In the genomic region with DNA sequence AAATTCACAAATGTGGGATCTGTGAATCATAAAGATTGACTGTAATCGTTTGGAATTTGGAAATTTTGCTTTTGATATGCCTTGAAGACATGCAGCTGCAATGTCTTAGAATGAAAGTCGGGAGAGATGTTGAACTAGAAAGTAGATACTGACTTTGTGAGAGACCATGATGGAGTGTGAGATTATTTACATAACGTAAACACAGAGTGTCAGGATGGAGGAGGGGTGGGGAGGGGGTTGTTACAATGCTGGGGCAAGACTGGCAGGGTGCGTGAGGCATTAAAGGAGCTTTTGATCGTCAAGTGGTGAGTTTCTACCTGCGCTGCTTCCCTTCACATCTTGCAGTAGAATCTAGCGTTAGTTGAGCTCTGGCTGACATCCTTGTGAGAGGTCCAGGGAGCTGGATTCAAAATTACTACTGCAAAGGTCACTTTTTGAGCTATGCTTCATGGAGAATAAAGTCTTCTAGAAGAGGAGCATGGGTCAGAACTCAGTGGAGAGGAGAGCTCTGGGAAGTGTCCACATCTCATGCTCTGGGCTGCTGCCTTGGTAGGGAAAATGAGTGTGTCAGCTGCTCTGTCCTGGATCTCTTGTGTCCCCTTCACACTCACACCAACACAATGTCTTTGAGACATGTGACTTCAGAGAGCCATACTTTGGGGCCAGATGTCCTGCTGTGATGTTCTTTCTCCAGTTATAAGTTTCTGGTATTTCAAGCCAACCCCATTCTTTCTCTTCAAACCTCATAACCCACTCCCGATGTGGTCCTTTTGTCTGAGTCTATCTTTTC, we compare ENCODE assay signal across 21 cellular contexts.
A peak's percentile ranks its signal among the peaks of the same experiment; 100 is the strongest.
DNase-seq lines count a peak whose midpoint lies in the region; ATAC-seq and TF ChIP-seq lines count a peak whose summit lies in the region.
"Had no signal": no experiment of that assay in that cellular context is flagged by ENCODE, and none has a peak within 500 bp of the region (broad histone marks: within the 10 kb centered on the region; RNA-seq: fewer than 3 reads in every experiment).

No MANE protein-coding gene starts in this region.

- no peak overlapping the region for H2AK5ac ChIP-seq in IMR-90 (ENCODE audit: low read depth, low read length)
- peak overlapping the region; percentile 44 for H2AK5ac ChIP-seq in mesendoderm (ENCODE audit: low read length)

- H3K9me3 ChIP-seq in IMR-90 (ENCODE audit: control insufficient read depth, insufficient read depth, low read length) (no peaks in the 10 kb centered on the region), endodermal cell (ENCODE audit: control insufficient read depth, low read length) (no peaks in the 10 kb centered on the region), parathyroid adenoma (ENCODE audit: control insufficient read depth, low read length) (no peaks in the 10 kb centered on the region)
- H3K9me3 ChIP-seq: BLaER1 treated with 17β-estradiol and CSF1 and Interleukin-3, amounts not matched to agents 10 nM and 100 nM; SJCRH30 had no signal

- H3K4me1 ChIP-seq in IMR-90 (ENCODE audit: control insufficient read depth, insufficient read depth, low read length) (peaks cover 2% of the 10 kb centered on the region), endodermal cell (ENCODE audit: control insufficient read depth, insufficient read depth, low read length) (peaks cover 19% of the 10 kb centered on the region), mesendoderm (ENCODE audit: control insufficient read depth, low read depth, low read length) (peaks cover 35% of the 10 kb centered on the region), parathyroid adenoma (peaks cover 9% of the 10 kb centered on the region)

- no peak overlapping the region for H3K4me3 ChIP-seq in IMR-90 (ENCODE audit: insufficient read depth, low read depth, low read length)
- H3K4me3 ChIP-seq in endodermal cell (ENCODE audit: low read length): no peak overlapping the region
- H3K4me3 ChIP-seq in mesendoderm (ENCODE audit: low read length): no peak overlapping the region
- H3K4me3 ChIP-seq in parathyroid adenoma (ENCODE audit: low read depth, low read length): no peak overlapping the region
- H3K4me3 ChIP-seq: BLaER1 treated with 17β-estradiol and CSF1 and Interleukin-3, amounts not matched to agents 10 nM and 100 nM; SJCRH30 had no signal

- ATAC-seq in IMR-90 (ENCODE audit: low read depth): no peak
- ATAC-seq: SK-N-SH treated with all-trans-retinoic acid at 6 μM for 48 hours had no signal

- no peak overlapping the region for H3K14ac ChIP-seq in IMR-90 (replicated peaks; ENCODE audit: low read depth, low read length)

- dilution Hi-C loops in IMR-90 (cut with HindIII; ENCODE audit: low sequenced_read_pairs, unreplicated experiment): no loop called here

- no peak for TF ChIP-seq CTCF in IMR-90 (conservative IDR thresholded peaks at IDR 0.05; ENCODE audit: low read depth, low read length)
- no peak for TF ChIP-seq CTCF in endodermal cell (conservative IDR thresholded peaks at IDR 0.05)
- no peak for TF ChIP-seq CTCF in parathyroid adenoma (IDR thresholded peaks at IDR 0.05)

- no peak for TF ChIP-seq POLR2A in IMR-90 (IDR thresholded peaks at IDR 0.05; ENCODE audit: low read depth, low read length)

- H3K56ac ChIP-seq in IMR-90 (ENCODE audit: extremely low read depth, insufficient read depth, low read length) (no peak overlapping the region), mesendoderm (ENCODE audit: low read length) (peak overlapping the region; percentile 65)

- no peak overlapping the region for H3K4ac ChIP-seq in IMR-90 (ENCODE audit: low read depth, low read length)
- peak overlapping the region; percentile 48 for H3K4ac ChIP-seq in mesendoderm (ENCODE audit: low read depth, low read length)

- no peak overlapping the region for H4K91ac ChIP-seq in IMR-90 (ENCODE audit: insufficient read depth, low read depth, low read length)

- H3K27ac ChIP-seq in IMR-90 (ENCODE audit: insufficient read depth, low read length) (no peak overlapping the region), endodermal cell (ENCODE audit: low read depth, low read length) (peak overlapping the region; percentile 5), mesendoderm (ENCODE audit: low read depth, low read length) (peak overlapping the region; percentile 37), parathyroid adenoma (peak overlapping the region; percentile 30), substantia nigra (ENCODE audit: low read depth, low read length, poor library complexity, severe bottlenecking) (no peak overlapping the region)
- H3K27ac ChIP-seq: BLaER1 treated with 17β-estradiol and CSF1 and Interleukin-3, amounts not matched to agents 10 nM and 100 nM; SJCRH30 had no signal

- DNase-seq in IMR-90 (peak; percentile 4), endodermal cell (peak; percentile 66), mesendoderm (peak; percentile 54), HEK293T (ENCODE audit: extremely low spot score) (no peak), substantia nigra (lab: John Stamatoyannopoulos, UW) (no peak), SHP77 (lab: John Stamatoyannopoulos, UW) (no peak)
- DNase-seq: CD4-positive, alpha-beta memory T cell; COR-L47; H9; HFFc6; Kasumi-1; NCI-H1105; NCI-H1436 treated with DMSO at 0.1 percent for 48 hours; NCI-H1930; NCI-H2107; NCI-H524; NCI-H748 treated with DMSO at 0.1 percent for 48 hours; SJCRH30 had no signal

- H3K36me3 ChIP-seq in IMR-90 (ENCODE audit: control insufficient read depth, insufficient read depth, low read length) (no peaks in the 10 kb centered on the region), endodermal cell (ENCODE audit: control insufficient read depth, insufficient read depth, low read length) (no peaks in the 10 kb centered on the region), mesendoderm (ENCODE audit: control insufficient read depth, insufficient read depth, low read length) (no peaks in the 10 kb centered on the region), parathyroid adenoma (ENCODE audit: control insufficient read depth, insufficient read depth, low read length) (no peaks in the 10 kb centered on the region)
- H3K36me3 ChIP-seq: BLaER1 treated with 17β-estradiol and CSF1 and Interleukin-3, amounts not matched to agents 10 nM and 100 nM; SJCRH30 had no signal

- no peaks in the 10 kb centered on the region for H3K79me1 ChIP-seq in IMR-90 (ENCODE audit: low read depth in 1 of 2, low read length in 2 of 2)
- no peaks in the 10 kb centered on the region for H3K79me1 ChIP-seq in mesendoderm (ENCODE audit: low read length)

- H4K5ac ChIP-seq in IMR-90 (ENCODE audit: low read depth, low read length): no peak overlapping the region
- no peak overlapping the region for H4K5ac ChIP-seq in mesendoderm (ENCODE audit: low read length)

- no peak for TF ChIP-seq RAD21 in IMR-90 (IDR thresholded peaks at IDR 0.05; ENCODE audit: low read length)

- H2BK15ac ChIP-seq in IMR-90 (ENCODE audit: low read depth, low read length) (no peak overlapping the region), mesendoderm (replicated peaks; ENCODE audit: low read depth) (peak overlapping the region; percentile 93)

- no peak overlapping the region for H3K4me2 ChIP-seq in IMR-90 (ENCODE audit: low read depth, low read length)
- H3K4me2 ChIP-seq in mesendoderm (ENCODE audit: low read length): peak overlapping the region; percentile 7
- no peak overlapping the region for H3K4me2 ChIP-seq in parathyroid adenoma (ENCODE audit: low read length)
- H3K4me2 ChIP-seq: BLaER1 treated with 17β-estradiol and CSF1 and Interleukin-3, amounts not matched to agents 10 nM and 100 nM had no signal

- no peak overlapping the region for H2AFZ ChIP-seq in IMR-90 (replicated peaks; ENCODE audit: low read length, poor library complexity)
- no peak overlapping the region for H2AFZ ChIP-seq in parathyroid adenoma

- H3K9me3 Mint-ChIP-seq in endodermal cell: no peaks in the 10 kb centered on the region
- H3K9me3 Mint-ChIP-seq: CD4-positive, alpha-beta memory T cell; H9; HFFc6 had no signal

- POLR2A ChIA-PET in IMR-90 (lab: Charles Lee; ENCODE audit: unreplicated experiment): no interaction called here
- POLR2A ChIA-PET in HEK293T (lab: Yijun Ruan, JAX): interaction anchor here (5.4 kb wide), 1 partner anchor 106 kb away, joined by 29 read pairs; a partner anchor contains a TSS

- 44% methylated on average over 4 of the region's 8 CpGs; no CpG with 5 or more reads in 1 of the 2 experiments for WGBS in IMR-90 (ENCODE audit: extremely low coverage in 2 of 2, insufficient read length in 1 of 2), 2 experiments
- 64 to 80% methylated on average over 8 of the region's 8 CpGs for WGBS in endodermal cell (ENCODE audit: insufficient coverage in 1 of 2, insufficient read length in 1 of 2), 2 experiments
- no CpG with 5 or more reads among the region's 8 CpGs for WGBS in mesendoderm (ENCODE audit: extremely low coverage, insufficient coverage, low lambda C conversion rate)

- no peak overlapping the region for H3K4me3 Mint-ChIP-seq in endodermal cell
- H3K4me3 Mint-ChIP-seq: CD4-positive, alpha-beta memory T cell; H9; HFFc6 had no signal

- H3K9me1 ChIP-seq in IMR-90 (ENCODE audit: insufficient read depth, low read length): no peaks in the 10 kb centered on the region

- no peak overlapping the region for H4K8ac ChIP-seq in IMR-90 (ENCODE audit: low read depth in 2 of 2, low read length in 2 of 2)
- no peak overlapping the region for H4K8ac ChIP-seq in mesendoderm (ENCODE audit: low read depth, low read length)

- no peak overlapping the region for H2AK9ac ChIP-seq in IMR-90 (replicated peaks; ENCODE audit: low read depth, low read length, poor library complexity)

- H2BK5ac ChIP-seq in IMR-90 (ENCODE audit: low read depth, low read length, poor library complexity, severe bottlenecking): no peak overlapping the region
- H2BK5ac ChIP-seq in mesendoderm (ENCODE audit: low read length): peak overlapping the region; percentile 86

- H3K18ac ChIP-seq in IMR-90 (ENCODE audit: low read depth, low read length) (no peak overlapping the region), mesendoderm (ENCODE audit: low read length) (peak overlapping the region; percentile 68)

- intact Hi-C loops in IMR-90 (cut with micrococcal nuclease): no loop called here

- no peak overlapping the region for H2BK120ac ChIP-seq in IMR-90 (ENCODE audit: low read depth, low read length)
- no peak overlapping the region for H2BK120ac ChIP-seq in mesendoderm (ENCODE audit: low read depth, low read length)

- BruUV-seq in IMR-90 (replicated peaks; lab: Mats Ljungman, UMichigan): no TSS peak

- CTCF ChIA-PET in IMR-90 (lab: Yijun Ruan, JAX): no interaction called here
- CTCF ChIA-PET in HEK293T (lab: Yijun Ruan, JAX): interaction anchor here (1.0 to 1.3 kb wide), 2 partner anchors 26 to 105 kb away, joined by 3 read pairs; a partner anchor contains a TSS

- peak overlapping the region; percentile 16 for H3K27ac Mint-ChIP-seq in endodermal cell
- H3K27ac Mint-ChIP-seq: CD4-positive, alpha-beta memory T cell; HFFc6 had no signal

- no peaks in the 10 kb centered on the region for H4K20me1 ChIP-seq in IMR-90 (ENCODE audit: insufficient read depth, low read length)
- H4K20me1 ChIP-seq: BLaER1 treated with 17β-estradiol and CSF1 and Interleukin-3, amounts not matched to agents 10 nM and 100 nM had no signal

- H3K9ac ChIP-seq in IMR-90 (ENCODE audit: low read depth, low read length) (no peak overlapping the region), endodermal cell (ENCODE audit: extremely low read depth, low read length, poor library complexity, severe bottlenecking) (no peak overlapping the region), mesendoderm (ENCODE audit: low read length) (peak overlapping the region; percentile 21), parathyroid adenoma (no peak overlapping the region)
- H3K9ac ChIP-seq: BLaER1 treated with 17β-estradiol and CSF1 and Interleukin-3, amounts not matched to agents 10 nM and 100 nM had no signal

- no peaks in the 10 kb centered on the region for H3K36me3 Mint-ChIP-seq in endodermal cell (ENCODE audit: low read depth)
- H3K36me3 Mint-ChIP-seq: CD4-positive, alpha-beta memory T cell had no signal

- in situ Hi-C loops in IMR-90 (cut with MboI; ENCODE audit: low sequenced_read_pairs): no loop called here

- no peak overlapping the region for H2BK20ac ChIP-seq in IMR-90 (ENCODE audit: low read depth, low read length)

- H3K79me2 ChIP-seq in mesendoderm (ENCODE audit: control insufficient read depth, insufficient read depth, low read length) (no peaks in the 10 kb centered on the region), parathyroid adenoma (no peaks in the 10 kb centered on the region)

- H3K23ac ChIP-seq in IMR-90 (ENCODE audit: low read depth, low read length) (no peak overlapping the region), mesendoderm (ENCODE audit: low read length) (no peak overlapping the region)

- H3K4me1 Mint-ChIP-seq in endodermal cell: peaks cover 67% of the 10 kb centered on the region

- no peaks in the 10 kb centered on the region for H3K27me3 ChIP-seq in IMR-90 (ENCODE audit: control insufficient read depth, insufficient read depth, low read length)
- no peaks in the 10 kb centered on the region for H3K27me3 ChIP-seq in endodermal cell (ENCODE audit: control insufficient read depth, insufficient read depth, low read length, poor library complexity, severe bottlenecking)
- no peaks in the 10 kb centered on the region for H3K27me3 ChIP-seq in mesendoderm (ENCODE audit: insufficient read depth, low read length, poor library complexity)
- no peaks in the 10 kb centered on the region for H3K27me3 ChIP-seq in parathyroid adenoma (ENCODE audit: control insufficient read depth, insufficient read depth, low read length)
- H3K27me3 ChIP-seq: BLaER1 treated with 17β-estradiol and CSF1 and Interleukin-3, amounts not matched to agents 10 nM and 100 nM; SJCRH30 had no signal

- H3K27me3 Mint-ChIP-seq in endodermal cell (ENCODE audit: insufficient read depth): no peaks in the 10 kb centered on the region

Comparison
In these comparisons a context has a peak if more than half of its experiments do, and no peak if none do; other contexts are left out.
1. DNase-seq: peak in IMR-90 (single experiment), endodermal cell (single experiment) and mesendoderm (single experiment); none in HEK293T (single experiment), substantia nigra (0 of 49) and SHP77 (0 of 2).
2. H3K27ac ChIP-seq: peak in endodermal cell (single experiment), mesendoderm (single experiment) and parathyroid adenoma (single experiment); none in IMR-90 (single experiment) and substantia nigra (single experiment).